9 cellular contexts compared by ENCODE assay signal in genomic region chr13:32164622-32165268, GRCh38.
DNase-seq lines count a peak whose midpoint lies in the region; ATAC-seq and TF ChIP-seq lines count a peak whose summit lies in the region.
"Had no signal": no experiment of that assay in that cellular context is flagged by ENCODE, and none has a peak within 500 bp of the region (broad histone marks: within the 10 kb centered on the region; RNA-seq: fewer than 3 reads in every experiment).

No MANE protein-coding gene starts in this region.

- no peak overlapping the region for H3K4me3 ChIP-seq in retinal pigment epithelial cell (ENCODE audit: low read length)
- H3K4me3 ChIP-seq: BLaER1 treated with 17β-estradiol and CSF1 and Interleukin-3, amounts not matched to agents 10 nM and 100 nM had no signal

- H3K36me3 Mint-ChIP-seq in activated CD4-positive, alpha-beta memory T cell treated with anti-CD3 and anti-CD28 coated beads for 36 hours: no peaks in the 10 kb centered on the region

- no peaks in the 10 kb centered on the region for H3K4me1 Mint-ChIP-seq in activated CD4-positive, alpha-beta memory T cell treated with anti-CD3 and anti-CD28 coated beads for 36 hours (ENCODE audit: low read depth)

- CTCF ChIA-PET in activated CD4-positive, alpha-beta memory T cell treated with anti-CD3 and anti-CD28 coated beads for 36 hours (lab: Charles Lee): interaction anchor here (0.6 to 2.4 kb wide), 14 partner anchors 8 to 929 kb away, joined by 3 to 19 read pairs (median 4); partner anchors contain the start of genes BRCA2 and ZAR1L

- H3K4me3 Mint-ChIP-seq in activated CD4-positive, alpha-beta memory T cell treated with anti-CD3 and anti-CD28 coated beads for 36 hours: no peak overlapping the region

- POLR2A ChIA-PET in activated CD4-positive, alpha-beta memory T cell treated with anti-CD3 and anti-CD28 coated beads for 36 hours (lab: Charles Lee): no interaction called here

- TF ChIP-seq CTCF in retinal pigment epithelial cell (conservative IDR thresholded peaks at IDR 0.05; ENCODE audit: low read depth, low read length): peak; percentile 71

- no peaks in the 10 kb centered on the region for H3K9me3 Mint-ChIP-seq in activated CD4-positive, alpha-beta memory T cell treated with anti-CD3 and anti-CD28 coated beads for 36 hours

- no peak overlapping the region for H3K27ac Mint-ChIP-seq in activated CD4-positive, alpha-beta memory T cell treated with anti-CD3 and anti-CD28 coated beads for 36 hours

- no peaks in the 10 kb centered on the region for H3K27me3 Mint-ChIP-seq in activated CD4-positive, alpha-beta memory T cell treated with anti-CD3 and anti-CD28 coated beads for 36 hours

- peak; percentile 60 for ATAC-seq in HG02759 (IDR thresholded peaks at IDR 0.05; ENCODE audit: unreplicated experiment)
- ATAC-seq in Right ventricle myocardium superior (ENCODE audit: poor library complexity): peak; percentile 42
- ATAC-seq in HG03439 (IDR thresholded peaks at IDR 0.05; ENCODE audit: unreplicated experiment): no peak

- intact Hi-C loops in activated CD4-positive, alpha-beta memory T cell treated with anti-CD3 and anti-CD28 coated beads for 36 hours (cut with micrococcal nuclease): loop anchor here (2.0 kb wide), 1 partner anchor 150 kb away; the partner anchor contains the start of genes BRCA2 and ZAR1L
- intact Hi-C loops in Right ventricle myocardium superior (cut with DNase I): no loop called here

- DNase-seq in NOMO-1 (lab: John Stamatoyannopoulos, UW; ENCODE audit: unreplicated experiment in 2 of 2) (peak; percentile 31 to 59), NOMO-1 treated with dmso at 0.1 percent for 144 hours (lab: John Stamatoyannopoulos, UW; ENCODE audit: unreplicated experiment) (no peak), NCI-H345 (lab: John Stamatoyannopoulos, UW) (peak; percentile 61), Right ventricle myocardium superior (no peak), retinal pigment epithelial cell (ENCODE audit: low read depth) (no peak)
- peak; percentile 17 for DNase-seq in activated CD4-positive, alpha-beta memory T cell treated with anti-CD3 and anti-CD28 coated beads for 36 hours

Comparison
In these comparisons a context has a peak if more than half of its experiments do, and no peak if none do; other contexts are left out.
1. DNase-seq: peak in NOMO-1 (2 of 2), NCI-H345 (single experiment) and activated CD4-positive, alpha-beta memory T cell treated with anti-CD3 and anti-CD28 coated beads for 36 hours (single experiment); none in NOMO-1 treated with dmso at 0.1 percent for 144 hours (single experiment), Right ventricle myocardium superior (single experiment) and retinal pigment epithelial cell (single experiment).